ENCODE assay signal across 8 cellular contexts in the genomic region with DNA sequence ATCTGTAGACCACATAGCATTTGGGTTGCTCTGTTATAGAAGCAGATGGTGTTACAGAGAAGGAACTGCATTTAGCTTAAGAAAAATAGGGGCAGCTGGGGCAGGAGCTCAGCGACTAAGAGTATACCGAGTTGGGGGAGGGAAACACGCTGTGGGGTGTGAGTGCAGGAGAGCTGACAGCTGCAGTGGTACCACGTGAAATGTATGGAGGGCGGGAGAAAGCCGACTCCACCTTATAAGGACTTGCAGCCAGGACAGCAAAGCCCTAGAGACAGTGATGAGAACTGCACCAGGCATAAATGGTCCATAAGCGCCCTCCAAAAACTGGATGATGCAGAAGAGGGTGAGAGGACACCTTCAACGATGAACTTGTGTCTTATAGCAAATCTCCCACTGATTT.
DNase-seq lines count a peak whose midpoint lies in the region; ATAC-seq and TF ChIP-seq lines count a peak whose summit lies in the region.

No MANE protein-coding gene starts in this region.

- no peak overlapping the region for H3K4me3 ChIP-seq in AG04450 (ENCODE audit: low read depth, low read length)

- no peak overlapping the region for H3K4me3 Mint-ChIP-seq in activated naive CD8-positive, alpha-beta T cell treated with anti-CD3 and anti-CD28 coated beads, Interleukin-2, amount 50 U/mL, for 24 hours
- peak overlapping the region; percentile 48 to 91 (median 68) for H3K4me3 Mint-ChIP-seq in naive B cell

- CTCF ChIA-PET in AG04450 (lab: Charles Lee): interaction anchor here (0.8 to 1.5 kb wide), 2 partner anchors 33 to 48 kb away, joined by 3 read pairs; no protein-coding TSS in a partner anchor

- DNase-seq in AG04450 (ENCODE audit: low read depth, low spot score) (no peak), NCI-H2171 treated with DMSO at 0.1 percent for 48 hours (lab: John Stamatoyannopoulos, UW) (peak; percentile 99), naive B cell (peak; percentile 68), NCI-H2081 treated with DMSO at 0.1 percent for 48 hours (lab: John Stamatoyannopoulos, UW) (no peak), globus pallidus (ENCODE audit: low spot score) (no peak)
- DNase-seq in activated naive CD8-positive, alpha-beta T cell treated with anti-CD3 and anti-CD28 coated beads, Interleukin-2, amount 50 U/mL, for 24 hours: peak; percentile 30

- peak overlapping the region; percentile 20 for H3K27ac Mint-ChIP-seq in activated naive CD8-positive, alpha-beta T cell treated with anti-CD3 and anti-CD28 coated beads, Interleukin-2, amount 50 U/mL, for 24 hours
- H3K27ac Mint-ChIP-seq in naive B cell: peak overlapping the region in 5 of 6 donors; percentile 22 to 90 (median 86)

- H3K9me3 ChIP-seq in AG04450 (ENCODE audit: control insufficient read depth, insufficient read depth, low read length): no peaks in the 10 kb centered on the region

- no peaks in the 10 kb centered on the region for H3K9me3 Mint-ChIP-seq in activated naive CD8-positive, alpha-beta T cell treated with anti-CD3 and anti-CD28 coated beads, Interleukin-2, amount 50 U/mL, for 24 hours
- H3K9me3 Mint-ChIP-seq in naive B cell: no peaks in the 10 kb centered on the region

- ATAC-seq in GM18520 (IDR thresholded peaks at IDR 0.05; ENCODE audit: unreplicated experiment) (peak; percentile 51), HG02970 (IDR thresholded peaks at IDR 0.05; ENCODE audit: low FRiP score, unreplicated experiment) (peak; percentile 69), naive B cell (ENCODE audit: low read depth in 2 of 2) (peak; percentile 80 to 87)
- peak; percentile 78 for ATAC-seq in activated naive CD8-positive, alpha-beta T cell treated with anti-CD3 and anti-CD28 coated beads, Interleukin-2, amount 50 U/mL, for 24 hours

- H3K27ac ChIP-seq in AG04450 (ENCODE audit: low read depth, low read length): no peak overlapping the region

- no peaks in the 10 kb centered on the region for H3K27me3 ChIP-seq in AG04450 (ENCODE audit: control insufficient read depth, insufficient read depth, low read length)

- H3K4me1 Mint-ChIP-seq in activated naive CD8-positive, alpha-beta T cell treated with anti-CD3 and anti-CD28 coated beads, Interleukin-2, amount 50 U/mL, for 24 hours: peaks cover 46% of the 10 kb centered on the region
- peaks cover 78 to 99% (median 91%) of the 10 kb centered on the region in 3 donors for H3K4me1 Mint-ChIP-seq in naive B cell

- POLR2A ChIA-PET in AG04450 (lab: Yijun Ruan, JAX): no interaction called here

- no peaks in the 10 kb centered on the region for H3K36me3 Mint-ChIP-seq in activated naive CD8-positive, alpha-beta T cell treated with anti-CD3 and anti-CD28 coated beads, Interleukin-2, amount 50 U/mL, for 24 hours (ENCODE audit: low read depth)
- no peaks in the 10 kb centered on the region for H3K36me3 Mint-ChIP-seq in naive B cell

- no peaks in the 10 kb centered on the region for H3K27me3 Mint-ChIP-seq in activated naive CD8-positive, alpha-beta T cell treated with anti-CD3 and anti-CD28 coated beads, Interleukin-2, amount 50 U/mL, for 24 hours
- no peaks in the 10 kb centered on the region for H3K27me3 Mint-ChIP-seq in naive B cell

- peak; percentile 48 for TF ChIP-seq CTCF in AG04450 (IDR thresholded peaks at IDR 0.05; ENCODE audit: low read depth, low read length)

Comparison
In these comparisons a context has a peak if more than half of its experiments do, and no peak if none do; other contexts are left out.
1. DNase-seq: peak in NCI-H2171 treated with DMSO at 0.1 percent for 48 hours (single experiment), activated naive CD8-positive, alpha-beta T cell treated with anti-CD3 and anti-CD28 coated beads, Interleukin-2, amount 50 U/mL, for 24 hours (single experiment) and naive B cell (single experiment); none in AG04450 (single experiment), NCI-H2081 treated with DMSO at 0.1 percent for 48 hours (single experiment) and globus pallidus (single experiment).
2. Peak in every context shown above with its lines, with median percentiles within 50 percentile points of each other: ATAC-seq.